8 cellular contexts compared by ENCODE assay signal in the genomic region with DNA sequence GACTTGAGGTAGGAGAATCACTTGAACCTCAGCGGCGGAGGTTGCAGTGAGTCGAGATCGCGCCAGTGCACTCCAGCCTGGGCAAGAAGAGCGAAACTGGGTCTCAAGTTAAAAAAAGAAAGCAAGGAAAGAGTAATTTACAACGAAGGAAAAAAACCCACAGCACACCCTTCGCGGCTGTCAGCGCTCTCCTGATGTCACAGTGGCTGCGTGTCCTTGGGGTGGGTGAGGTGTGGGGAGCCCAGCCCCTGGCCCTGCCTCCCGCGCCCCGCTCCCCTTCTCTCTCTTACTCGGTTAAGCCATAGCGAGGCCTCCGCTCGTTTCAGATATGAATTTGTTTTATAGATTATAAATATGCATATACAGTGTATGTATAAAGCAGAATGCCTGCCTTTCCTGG. TPM values are rescaled to one million over a fixed set of nuclear protein-coding genes. Genes with fewer than 3 reads are reported as not detected.
A peak's percentile ranks its signal among the peaks of the same experiment; 100 is the strongest.
DNase-seq lines count a peak whose midpoint lies in the region; ATAC-seq and TF ChIP-seq lines count a peak whose summit lies in the region.

No MANE protein-coding gene starts in this region.

- POLR2A ChIA-PET in activated CD4-positive, alpha-beta T cell treated with anti-CD3 and anti-CD28 coated beads for 36 hours (lab: Charles Lee) = interaction anchor here (0.6 to 1.5 kb wide), 6 partner anchors 20 to 478 kb away, joined by 3 to 5 read pairs (median 4); partner anchors contain the start of genes MAPK8IP3, RPS2 and TRAF7
- POLR2A ChIA-PET in T-cell (lab: Charles Lee) = interaction anchor here in 1 of 2 donors (0.6 kb wide), 1 partner anchor 173 kb away, joined by 3 read pairs; no protein-coding TSS in a partner anchor

- H3K9me3 Mint-ChIP-seq in activated CD4-positive, alpha-beta T cell treated with anti-CD3 and anti-CD28 coated beads for 36 hours (ENCODE audit: low read depth) = no peaks in the 10 kb centered on the region
- H3K9me3 Mint-ChIP-seq in T-cell (no peaks in the 10 kb centered on the region), glutamatergic neuron (ENCODE audit: unreplicated experiment) (peaks cover 14% of the 10 kb centered on the region)
- no peaks in the 10 kb centered on the region for H3K9me3 Mint-ChIP-seq in stimulated activated naive CD8-positive, alpha-beta T cell treated with anti-CD3 and anti-CD28 coated beads, Interleukin-15, amount 100 ng/mL, for 72 hours

- H3K36me3 Mint-ChIP-seq in activated CD4-positive, alpha-beta T cell treated with anti-CD3 and anti-CD28 coated beads for 36 hours (ENCODE audit: low read depth) = peaks cover 28% of the 10 kb centered on the region
- peaks cover 23% of the 10 kb centered on the region for H3K36me3 Mint-ChIP-seq in T-cell
- peaks cover 5% of the 10 kb centered on the region for H3K36me3 Mint-ChIP-seq in glutamatergic neuron (ENCODE audit: unreplicated experiment)

- DNase-seq in activated CD4-positive, alpha-beta T cell treated with anti-CD3 and anti-CD28 coated beads for 36 hours = no peak
- DNase-seq in activated CD4-positive, alpha-beta T cell treated with anti-CD3 and anti-CD28 coated beads for 1 hour = no peak
- DNase-seq in T-cell (peak in 2 of 34 experiments; percentile 3), glutamatergic neuron (no peak), inferior parietal cortex (ENCODE audit: extremely low spot score) (no peak), NCI-H748 treated with DMSO at 0.1 percent for 48 hours (lab: John Stamatoyannopoulos, UW) (no peak), left lobe of liver (ENCODE audit: low spot score) (no peak)
- DNase-seq in stimulated activated naive CD8-positive, alpha-beta T cell treated with anti-CD3 and anti-CD28 coated beads, Interleukin-15, amount 100 ng/mL, for 72 hours = no peak

- peaks cover 26% of the 10 kb centered on the region for H3K4me1 Mint-ChIP-seq in activated CD4-positive, alpha-beta T cell treated with anti-CD3 and anti-CD28 coated beads for 36 hours
- peaks cover 36 to 39% (median 39%) of the 10 kb centered on the region in 3 donors for H3K4me1 Mint-ChIP-seq in T-cell
- peaks cover 4% of the 10 kb centered on the region for H3K4me1 Mint-ChIP-seq in glutamatergic neuron (ENCODE audit: low read depth, unreplicated experiment)
- H3K4me1 Mint-ChIP-seq in stimulated activated naive CD8-positive, alpha-beta T cell treated with anti-CD3 and anti-CD28 coated beads, Interleukin-15, amount 100 ng/mL, for 72 hours = peaks cover 49% of the 10 kb centered on the region

- H3K27ac Mint-ChIP-seq in activated CD4-positive, alpha-beta T cell treated with anti-CD3 and anti-CD28 coated beads for 36 hours = no peak overlapping the region
- H3K27ac Mint-ChIP-seq in T-cell = peak overlapping the region; percentile 72 to 78
- H3K27ac Mint-ChIP-seq in glutamatergic neuron (ENCODE audit: unreplicated experiment) = no peak overlapping the region
- no peak overlapping the region for H3K27ac Mint-ChIP-seq in stimulated activated naive CD8-positive, alpha-beta T cell treated with anti-CD3 and anti-CD28 coated beads, Interleukin-15, amount 100 ng/mL, for 72 hours

- H3K27me3 Mint-ChIP-seq in activated CD4-positive, alpha-beta T cell treated with anti-CD3 and anti-CD28 coated beads for 36 hours = no peaks in the 10 kb centered on the region
- H3K27me3 Mint-ChIP-seq in T-cell = no peaks in the 10 kb centered on the region
- H3K27me3 Mint-ChIP-seq in glutamatergic neuron (ENCODE audit: unreplicated experiment) = peaks cover 10% of the 10 kb centered on the region
- H3K27me3 Mint-ChIP-seq in stimulated activated naive CD8-positive, alpha-beta T cell treated with anti-CD3 and anti-CD28 coated beads, Interleukin-15, amount 100 ng/mL, for 72 hours = no peaks in the 10 kb centered on the region

- CTCF ChIA-PET in activated CD4-positive, alpha-beta T cell treated with anti-CD3 and anti-CD28 coated beads for 36 hours (lab: Charles Lee) = interaction anchor here (0.7 to 2.7 kb wide), 7 partner anchors 8 to 256 kb away, joined by 3 to 14 read pairs (median 4); partner anchors contain the start of gene MAPK8IP3
- CTCF ChIA-PET in T-cell (lab: Charles Lee) = interaction anchor here in 1 of 2 donors (0.8 to 2.7 kb wide), 3 partner anchors 29 to 299 kb away, joined by 3 to 15 read pairs (median 5); partner anchors contain the start of genes MAPK8IP3, NUBP2 and SPSB3

- intact Hi-C loops in activated CD4-positive, alpha-beta T cell treated with anti-CD3 and anti-CD28 coated beads for 36 hours (cut with DNase I, micrococcal nuclease) = loop anchor here in 1 of 2 experiments (5.0 kb wide), 1 partner anchor 40 kb away; no protein-coding TSS in a partner anchor

- H3K4me3 Mint-ChIP-seq in activated CD4-positive, alpha-beta T cell treated with anti-CD3 and anti-CD28 coated beads for 36 hours = peak overlapping the region; percentile 49
- H3K4me3 Mint-ChIP-seq in T-cell (peak overlapping the region in 2 of 3 donors; percentile 47 to 55), glutamatergic neuron (ENCODE audit: unreplicated experiment) (peak overlapping the region; percentile 71)
- peak overlapping the region; percentile 26 to 69 for H3K4me3 Mint-ChIP-seq in stimulated activated naive CD8-positive, alpha-beta T cell treated with anti-CD3 and anti-CD28 coated beads, Interleukin-15, amount 100 ng/mL, for 72 hours

- ATAC-seq in activated CD4-positive, alpha-beta T cell treated with anti-CD3 and anti-CD28 coated beads for 36 hours = no peak
- ATAC-seq in T-cell (replicated peaks in 1 of 4) = no peak
- ATAC-seq in stimulated activated naive CD8-positive, alpha-beta T cell treated with anti-CD3 and anti-CD28 coated beads, Interleukin-15, amount 100 ng/mL, for 72 hours = no peak
- ATAC-seq in left lobe of liver = no peak

- no peak for TF ChIP-seq CTCF in glutamatergic neuron (IDR thresholded peaks at IDR 0.05; ENCODE audit: partially characterized antibody, unreplicated experiment)

RNA-seq across cellular contexts. Expression of gene JPT2, which starts 0.7 kb away (rescaled TPM):
- total RNA-seq in activated CD4-positive, alpha-beta T cell treated with anti-CD3 and anti-CD28 coated beads for 36 hours = 100 to 1,000 TPM in 1 of 2 experiments, 10 to 100 TPM in 1; 77.1 to 111 TPM
- 10 to 100 TPM; 13.8 to 51.1 (median 41.3) TPM for total RNA-seq in T-cell
- total RNA-seq in glutamatergic neuron (ENCODE audit: unreplicated experiment) = 72.9 TPM
- 33.1 TPM for total RNA-seq in left lobe of liver

RNA-seq across cellular contexts. Expression of gene MAPK8IP3, which starts 28.7 kb away (rescaled TPM):
- 10 to 100 TPM; 56.7 to 57.6 TPM for total RNA-seq in activated CD4-positive, alpha-beta T cell treated with anti-CD3 and anti-CD28 coated beads for 36 hours
- total RNA-seq in T-cell = 100 to 1,000 TPM; 216 to 309 (median 290) TPM
- 281 TPM for total RNA-seq in glutamatergic neuron (ENCODE audit: unreplicated experiment)
- total RNA-seq in left lobe of liver = 30.6 TPM

Comparison
In these comparisons a context has a peak if more than half of its experiments do, and no peak if none do; other contexts are left out.
1. H3K27ac Mint-ChIP-seq: peak in T-cell (2 of 2); none in activated CD4-positive, alpha-beta T cell treated with anti-CD3 and anti-CD28 coated beads for 36 hours (single experiment), glutamatergic neuron (single experiment) and stimulated activated naive CD8-positive, alpha-beta T cell treated with anti-CD3 and anti-CD28 coated beads, Interleukin-15, amount 100 ng/mL, for 72 hours (0 of 2).
2. Peak in every context shown above with its lines, with median percentiles within 50 percentile points of each other: H3K4me3 Mint-ChIP-seq.